In the genomic region with DNA sequence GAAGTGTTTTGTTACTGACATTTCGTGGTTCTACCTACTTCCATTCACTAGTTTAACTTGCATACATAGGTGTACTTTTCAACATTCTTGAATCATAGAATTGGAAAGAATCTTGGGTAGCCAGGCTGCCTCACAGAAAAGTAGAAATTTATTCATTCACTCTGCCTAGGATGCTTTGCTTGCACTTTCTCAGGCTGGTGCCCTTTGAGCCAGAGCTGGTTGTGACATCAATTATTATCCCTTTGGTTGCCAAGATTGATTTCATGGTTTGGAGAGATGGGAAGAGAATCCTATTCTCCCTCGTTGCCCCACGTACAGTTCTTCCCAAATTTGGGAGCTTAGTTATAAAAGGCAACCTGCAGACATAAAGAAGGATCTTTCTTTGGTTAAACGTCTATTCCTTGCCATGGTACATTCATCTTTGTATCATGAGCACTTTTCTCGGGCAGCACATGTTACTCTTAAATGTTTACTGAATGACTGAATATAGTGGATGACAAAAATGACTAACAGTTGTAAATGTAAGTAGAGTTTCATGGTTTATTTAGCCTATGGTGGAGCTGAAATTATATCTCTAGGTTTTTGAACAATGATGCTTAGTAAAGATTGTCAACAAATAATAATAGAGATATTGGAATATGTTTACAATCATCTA, we compare ENCODE assay signal across 28 cellular contexts.
"Had no signal": no experiment of that assay in that cellular context is flagged by ENCODE, and none has a peak within 500 bp of the region (broad histone marks: within the 10 kb centered on the region; RNA-seq: fewer than 3 reads in every experiment).

No MANE protein-coding gene starts in this region.

- H3K27me3 ChIP-seq: adrenal gland, body of pancreas, esophagus muscularis mucosa, gastroesophageal sphincter had no signal

- H3K27ac ChIP-seq: adrenal gland, body of pancreas, esophagus muscularis mucosa, gastroesophageal sphincter had no signal

- H3K4me1 ChIP-seq: adrenal gland, body of pancreas, esophagus muscularis mucosa, gastroesophageal sphincter had no signal

- H3K9me3 ChIP-seq: body of pancreas had no signal

- H3K36me3 ChIP-seq: adrenal gland, esophagus muscularis mucosa, gastroesophageal sphincter had no signal

- ATAC-seq: activated CD4-positive, alpha-beta T cell treated with anti-CD3 and anti-CD28 coated beads for 36 hours; activated CD8-positive, alpha-beta memory T cell treated with anti-CD3 and anti-CD28 coated beads, Interleukin-2, amount 10 ng/mL, durations not matched to agents 7 days and 5 days; activated CD8-positive, alpha-beta T cell treated with anti-CD3 and anti-CD28 coated beads, Interleukin-2, amount 10 ng/mL, durations not matched to agents 7 days and 5 days; activated naive CD8-positive, alpha-beta T cell treated with anti-CD3 and anti-CD28 coated beads, Interleukin-2, amount 50 U/mL, for 24 hours; body of pancreas; effector memory CD8-positive, alpha-beta T cell; gastroesophageal sphincter had no signal

- H3K4me3 ChIP-seq: body of pancreas, esophagus muscularis mucosa, gastroesophageal sphincter had no signal

- DNase-seq: activated CD4-positive, alpha-beta memory T cell treated with anti-CD3 and anti-CD28 coated beads for 36 hours; activated CD4-positive, alpha-beta T cell treated with anti-CD3 and anti-CD28 coated beads for 36 hours; activated CD4-positive, alpha-beta T cell treated with anti-CD3 and anti-CD28 coated beads, Interleukin-2, amount 10 ng/mL, durations not matched to agents 24 days and 14 days; activated CD4-positive, CD25-positive, alpha-beta regulatory T cell; activated CD4-positive, CD25-positive, alpha-beta regulatory T cell treated with anti-CD3 and anti-CD28 coated beads, Interleukin-2, amount 50 U/mL, for 72 hours; activated CD8-positive, alpha-beta memory T cell treated with anti-CD3 and anti-CD28 coated beads, Interleukin-2, amount 10 ng/mL, durations not matched to agents 7 days and 5 days; activated CD8-positive, alpha-beta memory T cell treated with anti-CD3 and anti-CD28 coated beads, Interleukin-2, amount 50 U/mL, for 4 hours; activated CD8-positive, alpha-beta T cell treated with anti-CD3 and anti-CD28 coated beads, Interleukin-2, amount 10 ng/mL, durations not matched to agents 7 days and 5 days; activated effector memory CD4-positive, alpha-beta T cell treated with anti-CD3 and anti-CD28 coated beads, Interleukin-2, amount 50 U/mL, for 16 hours; activated naive CD4-positive, alpha-beta T cell treated with anti-CD3 and anti-CD28 coated beads for 36 hours; activated naive CD8-positive, alpha-beta T cell treated with anti-CD3 and anti-CD28 coated beads for 36 hours; activated naive CD8-positive, alpha-beta T cell treated with anti-CD3 and anti-CD28 coated beads, Interleukin-2, amount 50 U/mL, for 24 hours; activated T-cell treated with anti-CD3 and anti-CD28 coated beads, Interleukin-2, amount 50 U/mL, for 1 hour; activated T-cell treated with anti-CD3 and anti-CD28 coated beads, Interleukin-2, amount 50 U/mL, for 48 hours; adrenal gland; amygdala; aorta; body of pancreas; caudate nucleus; cortex of kidney; dermis blood vessel endothelial cell; effector CD4-positive, alpha-beta T cell; effector memory CD8-positive, alpha-beta T cell; erythroblast; foreskin melanocyte; T-helper 2 cell had no signal
